Comparison of ENCODE assay signal across 10 cellular contexts in the genomic region with DNA sequence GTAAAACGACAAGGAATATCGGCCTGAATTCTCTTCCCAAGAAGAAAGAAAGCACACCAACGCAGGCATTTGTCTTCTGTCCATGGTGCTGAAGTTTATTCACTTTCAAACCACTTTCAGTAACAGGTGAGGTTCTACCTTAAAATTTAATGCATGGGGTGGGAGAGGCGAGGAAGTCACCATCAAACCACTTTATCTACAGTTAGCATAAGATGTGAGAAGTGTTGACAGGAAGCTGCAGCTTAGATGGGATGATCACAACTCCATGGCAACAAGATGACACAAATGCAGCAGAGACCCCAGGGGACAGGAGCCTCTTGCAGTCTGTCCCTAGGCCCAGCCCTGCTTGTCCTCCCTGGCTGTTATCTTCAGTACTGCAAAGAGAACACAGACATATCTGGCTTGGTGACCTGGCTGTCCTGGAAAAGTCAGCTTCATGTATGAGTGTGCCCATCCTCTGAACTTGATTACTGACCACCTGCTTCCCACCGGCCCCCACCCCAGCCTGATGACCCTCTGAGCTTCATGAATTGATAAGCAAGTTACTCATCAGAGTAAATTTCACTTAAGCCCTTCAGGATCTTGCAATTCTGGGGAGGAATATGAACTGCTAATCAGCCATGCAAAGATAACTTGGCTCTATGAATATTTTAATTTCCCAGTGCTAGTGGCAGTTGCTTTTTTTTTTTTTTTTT. TPM values are rescaled to one million over a fixed set of nuclear protein-coding genes. Genes with fewer than 3 reads are reported as not detected.
DNase-seq lines count a peak whose midpoint lies in the region; TF ChIP-seq lines count a peak whose summit lies in the region.
"Had no signal": no experiment of that assay in that cellular context is flagged by ENCODE, and none has a peak within 500 bp of the region (broad histone marks: within the 10 kb centered on the region; RNA-seq: fewer than 3 reads in every experiment).

No MANE protein-coding gene starts in this region.

- H3K4ac ChIP-seq in H9 (ENCODE audit: low read depth, low read length) = no peak overlapping the region

- TF ChIP-seq CTCF in A673 (conservative IDR thresholded peaks at IDR 0.05; ENCODE audit: low read depth, low read length) = no peak
- TF ChIP-seq CTCF in mammary epithelial cell (conservative IDR thresholded peaks at IDR 0.05 in 1 of 2, IDR thresholded peaks at IDR 0.05 in 1 of 2; ENCODE audit: extremely low read depth in 1 of 2, insufficient read depth in 1 of 2, low read depth in 1 of 2, low read length in 2 of 2) = no peak
- TF ChIP-seq CTCF in H9 (conservative IDR thresholded peaks at IDR 0.05) = no peak

- H2AK5ac ChIP-seq in H9 (ENCODE audit: insufficient read length, low read length) = no peak overlapping the region

- intact Hi-C loops in A673 (cut with micrococcal nuclease; ENCODE audit: unreplicated experiment) (no loop called here), mammary epithelial cell (cut with micrococcal nuclease) (no loop called here)

- H3K36me3 ChIP-seq in A673 (ENCODE audit: insufficient read depth, low read length, poor library complexity, severe bottlenecking) (peaks cover 41% of the 10 kb centered on the region), mammary epithelial cell (ENCODE audit: insufficient read depth, low read length) (peaks cover 14% of the 10 kb centered on the region)

- dilution Hi-C loops in mammary epithelial cell (cut with HindIII; ENCODE audit: low sequenced_read_pairs) = no loop called here

- H3K9ac ChIP-seq in mammary epithelial cell (ENCODE audit: insufficient read depth, low read length) (no peak overlapping the region), H9 (ENCODE audit: extremely low read depth, insufficient read length, low read length) (no peak overlapping the region)

- H3K4me1 ChIP-seq in A673 (ENCODE audit: insufficient read depth, low read length, poor library complexity, severe bottlenecking) (peaks cover 9% of the 10 kb centered on the region), mammary epithelial cell (ENCODE audit: insufficient read depth, low read length) (no peaks in the 10 kb centered on the region), H9 (ENCODE audit: insufficient read depth, low read length) (no peaks in the 10 kb centered on the region)

- H3K9me3 Mint-ChIP-seq in H9 = no peaks in the 10 kb centered on the region; a peak in 1 of 5 replicates
- H3K9me3 Mint-ChIP-seq: activated T-cell treated with anti-CD3 and anti-CD28 coated beads, Interleukin-2, amount 50 U/mL, for 4 hours; CD8-positive, alpha-beta memory T cell had no signal

- H2AFZ ChIP-seq in mammary epithelial cell (ENCODE audit: low read depth, low read length) (no peak overlapping the region), H9 (ENCODE audit: low read length) (no peak overlapping the region)

- no peaks in the 10 kb centered on the region for H3K27me3 ChIP-seq in A673 (replicated peaks; ENCODE audit: insufficient read depth, low read depth, low read length, poor library complexity)
- no peaks in the 10 kb centered on the region for H3K27me3 ChIP-seq in mammary epithelial cell (ENCODE audit: insufficient read depth, low read length)
- no peaks in the 10 kb centered on the region for H3K27me3 ChIP-seq in H9 (ENCODE audit: insufficient read depth, low read length)

- H2BK120ac ChIP-seq in H9 (ENCODE audit: low read depth, low read length, poor library complexity, severe bottlenecking) = no peak overlapping the region

- H2BK5ac ChIP-seq in H9 (ENCODE audit: insufficient read length, low read length) = no peak overlapping the region

- H3K36me3 Mint-ChIP-seq in H9 (ENCODE audit: insufficient read depth in 1 of 3, low read depth in 3 of 3) = peaks cover 11 to 56% (median 42%) of the 10 kb centered on the region in 3 experiments; a peak in 6 of 7 replicates

- no peak overlapping the region for H3K56ac ChIP-seq in H9 (ENCODE audit: insufficient read length, low read depth, low read length)

- in situ Hi-C loops in mammary epithelial cell (cut with MboI; ENCODE audit: low sequenced_read_pairs in 2 of 2) = no loop called here

- POLR2A ChIA-PET in A673 (lab: Charles Lee; ENCODE audit: low non-redundant PET) = interaction anchor here (0.6 kb wide), 1 partner anchor 135 kb away, joined by 3 read pairs; no protein-coding TSS in a partner anchor

- DNase-seq in A673 (ENCODE audit: low spot score) (peak; percentile 30), HT-29 (ENCODE audit: low spot score) (peak; percentile 57), mammary epithelial cell (peak; percentile 19), NOMO-1 (lab: John Stamatoyannopoulos, UW; ENCODE audit: unreplicated experiment in 2 of 2) (no peak), putamen (ENCODE audit: low spot score) (no peak), H9 (no peak)
- DNase-seq: activated T-cell treated with anti-CD3 and anti-CD28 coated beads, Interleukin-2, amount 50 U/mL, for 4 hours; lower lobe of right lung; NCI-H1417 treated with DMSO at 0.1 percent for 48 hours had no signal

- no peak overlapping the region for H2BK12ac ChIP-seq in H9 (ENCODE audit: insufficient read length, low read depth, low read length)

- BruUV-seq in A673 (replicated peaks; lab: Mats Ljungman, UMichigan) (no TSS peak), mammary epithelial cell (replicated peaks; lab: Mats Ljungman, UMichigan) (no TSS peak)

- no peak overlapping the region for H4K5ac ChIP-seq in H9 (ENCODE audit: insufficient read length, low read depth, low read length)

- H3K4me3 Mint-ChIP-seq in H9 = no peak overlapping the region
- H3K4me3 Mint-ChIP-seq: activated T-cell treated with anti-CD3 and anti-CD28 coated beads, Interleukin-2, amount 50 U/mL, for 4 hours; CD8-positive, alpha-beta memory T cell had no signal

- no peak overlapping the region for H3K27ac ChIP-seq in A673 (ENCODE audit: low read depth, low read length, poor library complexity, severe bottlenecking)
- no peak overlapping the region for H3K27ac ChIP-seq in mammary epithelial cell (ENCODE audit: insufficient read depth, low read depth, low read length)
- H3K27ac ChIP-seq in H9 (ENCODE audit: insufficient read length, low read depth, low read length) = no peak overlapping the region
- H3K27ac ChIP-seq: lower lobe of right lung had no signal

- H3K4me1 Mint-ChIP-seq in H9 = no peaks in the 10 kb centered on the region

- H4K91ac ChIP-seq in H9 (ENCODE audit: insufficient read length, low read depth, low read length) = no peak overlapping the region

- no peaks in the 10 kb centered on the region for H3K23me2 ChIP-seq in H9 (ENCODE audit: insufficient read length, low read depth, low read length, poor library complexity, severe bottlenecking)

- H3K4me2 ChIP-seq in mammary epithelial cell (ENCODE audit: insufficient read depth, low read depth, low read length) (no peak overlapping the region), H9 (ENCODE audit: insufficient read depth, insufficient read length, low read length) (no peak overlapping the region)

- H3K23ac ChIP-seq in H9 (ENCODE audit: insufficient read length, low read depth, low read length) = no peak overlapping the region

- 50% methylated on average over 5 of the region's 5 CpGs for WGBS in mammary epithelial cell (ENCODE audit: low coverage, missing lambda C conversion rate)
- no CpG with 5 or more reads among the region's 5 CpGs for whole genome bisulfite sequencing in H9 (ENCODE audit: extremely low coverage, insufficient read length, low lambda C conversion rate)

- no peak overlapping the region for H3T11ph ChIP-seq in H9 (ENCODE audit: low read length)

- no peak overlapping the region for H3K27ac Mint-ChIP-seq in H9

- H4K8ac ChIP-seq in H9 (replicated peaks; ENCODE audit: insufficient read length, low read depth, low read length) = no peak overlapping the region

- H3K27me3 Mint-ChIP-seq in H9 (ENCODE audit: low read depth) = peaks cover 5% of the 10 kb centered on the region; the same call in 1 of the 2 replicates
- H3K27me3 Mint-ChIP-seq: CD8-positive, alpha-beta memory T cell had no signal

- no peak overlapping the region for H2BK20ac ChIP-seq in H9 (ENCODE audit: low read depth, low read length, poor library complexity, severe bottlenecking)

- H3K79me2 ChIP-seq in mammary epithelial cell (ENCODE audit: insufficient read depth, low read length) = no peaks in the 10 kb centered on the region
- H3K79me2 ChIP-seq in H9 (ENCODE audit: insufficient read depth, low read length) = no peaks in the 10 kb centered on the region

- no peak overlapping the region for H2BK15ac ChIP-seq in H9 (ENCODE audit: low read depth, low read length)

- no peaks in the 10 kb centered on the region for H3K9me3 ChIP-seq in A673 (ENCODE audit: low read depth, low read length, poor library complexity, severe bottlenecking)
- H3K9me3 ChIP-seq in mammary epithelial cell (replicated peaks; ENCODE audit: insufficient read depth, low read length) = no peaks in the 10 kb centered on the region
- no peaks in the 10 kb centered on the region for H3K9me3 ChIP-seq in H9 (ENCODE audit: control insufficient read depth, low read depth, low read length)
- H3K9me3 ChIP-seq: lower lobe of right lung had no signal

- no peak overlapping the region for H3K4me3 ChIP-seq in A673 (ENCODE audit: low read depth, low read length, poor library complexity, severe bottlenecking)
- no peak overlapping the region for H3K4me3 ChIP-seq in mammary epithelial cell (replicated peaks in 1 of 3; ENCODE audit: insufficient read depth in 1 of 3, low read depth in 2 of 3, low read length in 3 of 3)
- H3K4me3 ChIP-seq: lower lobe of right lung had no signal

- no peak overlapping the region for H3K18ac ChIP-seq in H9 (ENCODE audit: insufficient read length, low read depth, low read length)

- no peaks in the 10 kb centered on the region for H4K20me1 ChIP-seq in mammary epithelial cell (ENCODE audit: insufficient read depth, low read length)
- H4K20me1 ChIP-seq in H9 (ENCODE audit: control insufficient read depth, insufficient read depth, insufficient read length) = no peaks in the 10 kb centered on the region

- H3K14ac ChIP-seq in H9 (ENCODE audit: insufficient read depth, low read length) = no peak overlapping the region

- CTCF ChIA-PET in A673 (lab: Charles Lee) (no interaction called here), mammary epithelial cell (lab: Charles Lee; ENCODE audit: low non-redundant PET) (interaction anchor here (0.8 kb wide), 1 partner anchor 481 kb away, joined by 3 read pairs; no protein-coding TSS in a partner anchor)

- H3K79me1 ChIP-seq in H9 (ENCODE audit: insufficient read depth, low read depth, low read length, poor library complexity, severe bottlenecking) = no peaks in the 10 kb centered on the region

RNA-seq across cellular contexts. Expression of a gene that starts 1.8 kb away (rescaled TPM):
- total RNA-seq in A673 (2021) (not detected in 2 replicates), mammary epithelial cell (not detected), H9 (2021) (not detected in 2 replicates)
- total RNA-seq in HT-29 (2014; rRNA removed; shearing (Covaris generic)) = not detected in 2 replicates
- not detected for polyA plus RNA-seq in mammary epithelial cell
- polyA minus RNA-seq in mammary epithelial cell = not detected
- total RNA-seq: activated T-cell treated with anti-CD3 and anti-CD28 coated beads, Interleukin-2, amount 50 U/mL, for 4 hours; CD8-positive, alpha-beta memory T cell had no signal
- polyA plus RNA-seq: CD8-positive, alpha-beta memory T cell had no signal

RNA-seq across cellular contexts. Expression of a gene that starts 13.0 kb away (rescaled TPM):
- total RNA-seq in A673 (2021) = not detected in 2 replicates
- not detected in 2 replicates for total RNA-seq in HT-29 (2014; rRNA removed; shearing (Covaris generic))
- total RNA-seq in mammary epithelial cell = under 1 TPM in 1 of 2 donors, not detected in 1; 0.17 TPM
- not detected for polyA plus RNA-seq in mammary epithelial cell
- polyA minus RNA-seq in mammary epithelial cell = not detected
- 0.35 TPM in 1 of 2 replicates, not detected in the other for total RNA-seq in H9 (2021)
- total RNA-seq: activated T-cell treated with anti-CD3 and anti-CD28 coated beads, Interleukin-2, amount 50 U/mL, for 4 hours; CD8-positive, alpha-beta memory T cell; lower lobe of right lung had no signal
- polyA plus RNA-seq: CD8-positive, alpha-beta memory T cell had no signal

RNA-seq across cellular contexts. Expression of a gene that starts 39.8 kb away (rescaled TPM):
- total RNA-seq in A673 (2021) (42.0 and 48.1 TPM in 2 replicates), mammary epithelial cell (10 to 100 TPM in 1 of 2 donors, 1 to 10 TPM in 1; 7.0 to 17.0 TPM), H9 (2021) (20.5 and 20.7 TPM in 2 replicates)
- total RNA-seq in HT-29 (2014; rRNA removed; shearing (Covaris generic)) = 9.7 TPM in 2 replicates
- polyA plus RNA-seq in mammary epithelial cell = 7.6 TPM
- polyA minus RNA-seq in mammary epithelial cell = 12.9 TPM

RNA-seq across cellular contexts. Expression of a gene that starts 40.0 kb away (rescaled TPM):
- total RNA-seq in A673 (2021) (23.3 and 25.8 TPM in 2 replicates), mammary epithelial cell (10 to 100 TPM; 19.1 to 19.2 TPM), H9 (2021) (18.2 and 18.4 TPM in 2 replicates)
- 25.3 and 32.2 TPM in 2 replicates for total RNA-seq in HT-29 (2014; rRNA removed; shearing (Covaris generic))
- 8.2 TPM for polyA plus RNA-seq in mammary epithelial cell
- 17.0 TPM for polyA minus RNA-seq in mammary epithelial cell

Comparison
In these comparisons a context has a peak if more than half of its experiments do, and no peak if none do; other contexts are left out.
1. DNase-seq: peak in A673 (single experiment), HT-29 (single experiment) and mammary epithelial cell (single experiment); none in NOMO-1 (0 of 2), putamen (single experiment) and H9 (single experiment).